Comparison of ENCODE assay signal across 13 cellular contexts in genomic region chr20:32227744-32228688, GRCh38. TPM values are rescaled to one million over a fixed set of nuclear protein-coding genes. Genes with fewer than 3 reads are reported as not detected.
DNase-seq lines count a peak whose midpoint lies in the region; ATAC-seq and TF ChIP-seq lines count a peak whose summit lies in the region.
"Had no signal": no experiment of that assay in that cellular context is flagged by ENCODE, and none has a peak within 500 bp of the region (broad histone marks: within the 10 kb centered on the region; RNA-seq: fewer than 3 reads in every experiment).

No MANE protein-coding gene starts in this region.

- no peak overlapping the region for H3K9ac ChIP-seq in neural progenitor cell

- H3K9me3 ChIP-seq in T-helper 17 cell (ENCODE audit: control insufficient read depth, low read length, poor library complexity, severe bottlenecking) (no peaks in the 10 kb centered on the region), neural progenitor cell (ENCODE audit: low read depth) (no peaks in the 10 kb centered on the region)

- no peaks in the 10 kb centered on the region for H3K9me3 Mint-ChIP-seq in activated CD4-positive, alpha-beta T cell treated with anti-CD3 and anti-CD28 coated beads for 36 hours (ENCODE audit: low read depth)
- H3K9me3 Mint-ChIP-seq in stimulated activated effector memory CD8-positive, alpha-beta T cell treated with anti-CD3 and anti-CD28 coated beads, Interleukin-12 subunit alpha, Interleukin-12 subunit beta, amount 100 ng/mL, for 72 hours = no peaks in the 10 kb centered on the region
- H3K9me3 Mint-ChIP-seq in neural progenitor cell = no peaks in the 10 kb centered on the region
- H3K9me3 Mint-ChIP-seq: naive thymus-derived CD8-positive, alpha-beta T cell had no signal

- no peaks in the 10 kb centered on the region for H3K27me3 ChIP-seq in neural progenitor cell

- no peak overlapping the region for H3K4me3 ChIP-seq in neural progenitor cell

- peaks cover 77% of the 10 kb centered on the region for H3K36me3 Mint-ChIP-seq in activated CD4-positive, alpha-beta T cell treated with anti-CD3 and anti-CD28 coated beads for 36 hours (ENCODE audit: low read depth)
- H3K36me3 Mint-ChIP-seq in T-helper 17 cell (ENCODE audit: low read depth) (peaks cover 11% of the 10 kb centered on the region), neural progenitor cell (peaks cover 25% of the 10 kb centered on the region)
- peaks cover 91% of the 10 kb centered on the region for H3K36me3 Mint-ChIP-seq in stimulated activated effector memory CD8-positive, alpha-beta T cell treated with anti-CD3 and anti-CD28 coated beads, Interleukin-12 subunit alpha, Interleukin-12 subunit beta, amount 100 ng/mL, for 72 hours

- H3K79me2 ChIP-seq in neural progenitor cell (ENCODE audit: low read depth) = no peaks in the 10 kb centered on the region

- H3K27ac ChIP-seq in neural progenitor cell = no peak overlapping the region

- H2AFZ ChIP-seq in neural progenitor cell (replicated peaks) = no peak overlapping the region

- POLR2A ChIA-PET in activated CD4-positive, alpha-beta T cell treated with anti-CD3 and anti-CD28 coated beads for 36 hours (lab: Charles Lee) = no interaction called here

- no peak overlapping the region for H3K4me2 ChIP-seq in neural progenitor cell

- H3F3A ChIP-seq in neural progenitor cell (ENCODE audit: low read depth) = no peaks in the 10 kb centered on the region

- H3K4me1 ChIP-seq in neural progenitor cell = no peaks in the 10 kb centered on the region

- no peak for TF ChIP-seq CTCF in neural progenitor cell (IDR thresholded peaks at IDR 0.05)

- no peaks in the 10 kb centered on the region for H3K36me3 ChIP-seq in neural progenitor cell

- CTCF ChIA-PET in activated CD4-positive, alpha-beta T cell treated with anti-CD3 and anti-CD28 coated beads for 36 hours (lab: Charles Lee) = no interaction called here

- no peak for DNase-seq in activated CD4-positive, alpha-beta T cell treated with anti-CD3 and anti-CD28 coated beads for 36 hours
- DNase-seq in activated CD4-positive, alpha-beta T cell treated with anti-CD3 and anti-CD28 coated beads for 48 hours = no peak
- DNase-seq in T-helper 17 cell = no peak
- no peak for DNase-seq in left lobe of liver (ENCODE audit: low spot score)
- no peak for DNase-seq in stimulated activated effector memory CD8-positive, alpha-beta T cell treated with anti-CD3 and anti-CD28 coated beads, Interleukin-12 subunit alpha, Interleukin-12 subunit beta, amount 100 ng/mL, for 72 hours (ENCODE audit: low spot score in 2 of 2)
- DNase-seq in neural progenitor cell (ENCODE audit: low spot score) = no peak
- DNase-seq in NCI-H2107 treated with DMSO at 0.1 percent for 48 hours (lab: John Stamatoyannopoulos, UW; ENCODE audit: unreplicated experiment) = no peak
- DNase-seq: 8988T; activated naive CD4-positive, alpha-beta T cell treated with Interleukin-2 at 50 U/mL for 16 hours; effector CD4-positive, alpha-beta T cell; IMR-90; naive thymus-derived CD8-positive, alpha-beta T cell had no signal

- intact Hi-C loops in activated CD4-positive, alpha-beta T cell treated with anti-CD3 and anti-CD28 coated beads for 36 hours (cut with DNase I, micrococcal nuclease) = no loop called here

- no peak for ATAC-seq in activated CD4-positive, alpha-beta T cell treated with anti-CD3 and anti-CD28 coated beads for 36 hours
- ATAC-seq in T-helper 17 cell (no peak), left lobe of liver (peak; percentile 78), HG02623 (IDR thresholded peaks at IDR 0.05; ENCODE audit: unreplicated experiment) (no peak)
- no peak for ATAC-seq in stimulated activated effector memory CD8-positive, alpha-beta T cell treated with anti-CD3 and anti-CD28 coated beads, Interleukin-12 subunit alpha, Interleukin-12 subunit beta, amount 100 ng/mL, for 72 hours
- ATAC-seq: naive thymus-derived CD8-positive, alpha-beta T cell had no signal

- no peak overlapping the region for H3K4me3 Mint-ChIP-seq in activated CD4-positive, alpha-beta T cell treated with anti-CD3 and anti-CD28 coated beads for 36 hours
- H3K4me3 Mint-ChIP-seq in T-helper 17 cell (no peak overlapping the region), neural progenitor cell (no peak overlapping the region)
- no peak overlapping the region for H3K4me3 Mint-ChIP-seq in stimulated activated effector memory CD8-positive, alpha-beta T cell treated with anti-CD3 and anti-CD28 coated beads, Interleukin-12 subunit alpha, Interleukin-12 subunit beta, amount 100 ng/mL, for 72 hours
- H3K4me3 Mint-ChIP-seq: naive thymus-derived CD8-positive, alpha-beta T cell had no signal

- H3K4me1 Mint-ChIP-seq in activated CD4-positive, alpha-beta T cell treated with anti-CD3 and anti-CD28 coated beads for 36 hours = peaks cover 31% of the 10 kb centered on the region
- peaks cover 24% of the 10 kb centered on the region for H3K4me1 Mint-ChIP-seq in T-helper 17 cell
- H3K4me1 Mint-ChIP-seq in stimulated activated effector memory CD8-positive, alpha-beta T cell treated with anti-CD3 and anti-CD28 coated beads, Interleukin-12 subunit alpha, Interleukin-12 subunit beta, amount 100 ng/mL, for 72 hours = peaks cover 30% of the 10 kb centered on the region
- H3K4me1 Mint-ChIP-seq in neural progenitor cell = no peaks in the 10 kb centered on the region

- peak overlapping the region; percentile 59 for H3K27ac Mint-ChIP-seq in activated CD4-positive, alpha-beta T cell treated with anti-CD3 and anti-CD28 coated beads for 36 hours
- H3K27ac Mint-ChIP-seq in T-helper 17 cell (peak overlapping the region; percentile 49), neural progenitor cell (no peak overlapping the region)
- peak overlapping the region; percentile 98 for H3K27ac Mint-ChIP-seq in stimulated activated effector memory CD8-positive, alpha-beta T cell treated with anti-CD3 and anti-CD28 coated beads, Interleukin-12 subunit alpha, Interleukin-12 subunit beta, amount 100 ng/mL, for 72 hours

- no peaks in the 10 kb centered on the region for H4K20me1 ChIP-seq in neural progenitor cell (ENCODE audit: low read depth)

- H3K27me3 Mint-ChIP-seq in activated CD4-positive, alpha-beta T cell treated with anti-CD3 and anti-CD28 coated beads for 36 hours = no peaks in the 10 kb centered on the region
- H3K27me3 Mint-ChIP-seq in T-helper 17 cell (no peaks in the 10 kb centered on the region), neural progenitor cell (ENCODE audit: insufficient read depth, low read depth) (no peaks in the 10 kb centered on the region)
- H3K27me3 Mint-ChIP-seq: naive thymus-derived CD8-positive, alpha-beta T cell had no signal

RNA-seq across cellular contexts. Expression of gene POFUT1, which starts 20.3 kb away (rescaled TPM):
- 10 to 100 TPM; 51.8 to 54.3 TPM for total RNA-seq in activated CD4-positive, alpha-beta T cell treated with anti-CD3 and anti-CD28 coated beads for 36 hours
- total RNA-seq in T-helper 17 cell (10 to 100 TPM; 11.1 to 13.6 TPM), left lobe of liver (39.2 TPM), neural progenitor cell (ENCODE audit: low replicate concordance) (22.3 and 23.5 TPM in 2 replicates)

RNA-seq across cellular contexts. Expression of gene PLAGL2, which starts 20.5 kb away (rescaled TPM):
- total RNA-seq in activated CD4-positive, alpha-beta T cell treated with anti-CD3 and anti-CD28 coated beads for 36 hours = 10 to 100 TPM; 89.1 to 98.2 TPM
- total RNA-seq in T-helper 17 cell (10 to 100 TPM; 14.9 to 18.9 TPM), left lobe of liver (2.8 TPM), neural progenitor cell (ENCODE audit: low replicate concordance) (16.5 and 21.2 TPM in 2 replicates)

RNA-seq across cellular contexts. Expression of gene KIF3B, which starts 49.4 kb away (rescaled TPM):
- 10 to 100 TPM; 39.9 to 40.7 TPM for total RNA-seq in activated CD4-positive, alpha-beta T cell treated with anti-CD3 and anti-CD28 coated beads for 36 hours
- 10 to 100 TPM; 13.4 to 14.4 TPM for total RNA-seq in T-helper 17 cell
- 19.3 TPM for total RNA-seq in left lobe of liver
- total RNA-seq in neural progenitor cell (ENCODE audit: low replicate concordance) = 16.8 and 20.9 TPM in 2 replicates
